ENCODE assay signal across 8 cellular contexts in the genomic region with DNA sequence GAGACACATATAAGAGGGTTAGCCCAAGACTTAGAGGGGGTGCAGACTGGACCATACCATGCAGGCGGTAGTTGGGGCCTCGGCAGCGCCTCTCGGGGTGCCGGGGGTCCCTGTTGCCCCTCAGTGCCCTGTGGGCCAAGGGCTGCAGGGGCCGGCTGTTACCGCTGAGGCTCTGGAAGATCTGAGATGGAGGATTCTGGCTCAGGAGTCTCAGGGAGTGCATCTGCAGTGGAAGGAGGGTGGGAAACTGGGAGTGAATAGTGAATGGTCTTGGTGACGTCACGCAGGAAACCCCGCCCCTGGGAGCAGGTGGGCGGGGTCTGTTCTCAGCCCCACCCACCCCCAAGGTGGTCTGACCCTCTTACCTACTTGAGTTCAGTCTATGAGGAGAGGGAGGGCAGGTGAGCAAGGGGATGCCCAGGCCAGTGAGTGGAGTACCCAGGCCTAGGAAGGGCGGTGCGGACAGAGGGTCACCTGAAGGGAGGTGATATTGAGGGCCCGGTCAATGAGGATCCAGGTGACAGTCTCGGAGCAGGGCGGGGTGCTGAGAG. TPM values are rescaled to one million over a fixed set of nuclear protein-coding genes. Genes with fewer than 3 reads are reported as not detected.
DNase-seq lines count a peak whose midpoint lies in the region; ATAC-seq and TF ChIP-seq lines count a peak whose summit lies in the region.

No MANE protein-coding gene starts in this region.

- no peaks in the 10 kb centered on the region for H3K9me3 ChIP-seq in HEK293 (ENCODE audit: control insufficient read depth, insufficient read depth, low read depth, low read length)
- no peaks in the 10 kb centered on the region for H3K9me3 ChIP-seq in iPS-18a (ENCODE audit: control insufficient read depth, low read depth, low read length)

- H3K9me3 Mint-ChIP-seq in WTC11 = no peaks in the 10 kb centered on the region
- peaks cover 4% of the 10 kb centered on the region for H3K9me3 Mint-ChIP-seq in stimulated activated memory B cell treated with anti-CD40 and anti-IgM and Interleukin-4, amounts not matched to agents 10 μg/mL and 1 μg/mL and 100 μg/mL, for 72 hours

- H3K4me3 ChIP-seq in HEK293 (ENCODE audit: low read depth, low read length) = no peak overlapping the region
- H3K4me3 ChIP-seq in iPS-18a (ENCODE audit: low read length) = peak overlapping the region; percentile 60

- CTCF ChIA-PET in HEK293 (lab: Yijun Ruan, JAX) = interaction anchor here (0.7 kb wide), 1 partner anchor 11 kb away, joined by 3 read pairs; no protein-coding TSS in a partner anchor
- CTCF ChIA-PET in WTC11 (lab: Charles Lee) = interaction anchor here (1.6 kb wide), 1 partner anchor 174 kb away, joined by 4 read pairs; no protein-coding TSS in a partner anchor

- DNase-seq in WTC11 (ENCODE audit: low spot score) (peak; percentile 68), NCI-H1105 treated with DMSO at 0.1 percent for 48 hours (lab: John Stamatoyannopoulos, UW) (no peak), occipital lobe (lab: John Stamatoyannopoulos, UW) (no peak)
- no peak for DNase-seq in activated CD4-positive, alpha-beta T cell treated with anti-CD3 and anti-CD28 coated beads, Interleukin-2, amount 50 U/mL, for 4 hours

- TF ChIP-seq CTCF in HEK293 (tag by site-specific recombination; IDR thresholded peaks at IDR 0.05) (no peak), WTC11 (IDR thresholded peaks at IDR 0.05) (no peak)

- H3K4me3 Mint-ChIP-seq in WTC11 = peak overlapping the region; percentile 81
- peak overlapping the region; percentile 89 for H3K4me3 Mint-ChIP-seq in stimulated activated memory B cell treated with anti-CD40 and anti-IgM and Interleukin-4, amounts not matched to agents 10 μg/mL and 1 μg/mL and 100 μg/mL, for 72 hours

- H3K27me3 ChIP-seq in iPS-18a (ENCODE audit: control insufficient read depth, insufficient read depth, low read length) = peaks cover 10% of the 10 kb centered on the region

- H3K27me3 Mint-ChIP-seq in WTC11 (ENCODE audit: low read depth) = peaks cover 15% of the 10 kb centered on the region
- no peaks in the 10 kb centered on the region for H3K27me3 Mint-ChIP-seq in stimulated activated memory B cell treated with anti-CD40 and anti-IgM and Interleukin-4, amounts not matched to agents 10 μg/mL and 1 μg/mL and 100 μg/mL, for 72 hours

- H3K9ac ChIP-seq in iPS-18a (ENCODE audit: low read length) = no peak overlapping the region

- ATAC-seq in WTC11 = no peak
- ATAC-seq in stimulated activated memory B cell treated with anti-CD40 and anti-IgM and Interleukin-4, amounts not matched to agents 10 μg/mL and 1 μg/mL and 100 μg/mL, for 72 hours = no peak
- ATAC-seq in HG03045 (IDR thresholded peaks at IDR 0.05; ENCODE audit: unreplicated experiment) = no peak

- 0 out of 2 replicates have a peak overlapping the region, but pooled peaks have one; percentile 11 for H3K27ac ChIP-seq in HEK293 (ENCODE audit: extremely low read depth, low read depth, low read length)
- H3K27ac ChIP-seq in iPS-18a (ENCODE audit: low read length) = peak overlapping the region; percentile 60

- H3K27ac Mint-ChIP-seq in WTC11 = peak overlapping the region; percentile 95
- peak overlapping the region; percentile 96 for H3K27ac Mint-ChIP-seq in stimulated activated memory B cell treated with anti-CD40 and anti-IgM and Interleukin-4, amounts not matched to agents 10 μg/mL and 1 μg/mL and 100 μg/mL, for 72 hours

- H3K4me1 ChIP-seq in HEK293 (ENCODE audit: control insufficient read depth, insufficient read depth, low read length) (peaks cover 20% of the 10 kb centered on the region), iPS-18a (ENCODE audit: control insufficient read depth, low read depth, low read length) (peaks cover 34% of the 10 kb centered on the region)

- POLR2A ChIA-PET in HEK293 (lab: Yijun Ruan, JAX) = interaction anchor here (0.6 to 1.1 kb wide), 2 partner anchors 15 to 150 kb away, joined by 3 to 7 read pairs; no protein-coding TSS in a partner anchor
- POLR2A ChIA-PET in WTC11 (lab: Charles Lee) = interaction anchor here (1.0 kb wide), 1 partner anchor 8 kb away, joined by 3 read pairs; no protein-coding TSS in a partner anchor

- peaks cover 9% of the 10 kb centered on the region; the same call in 1 of the 2 replicates for H3K36me3 Mint-ChIP-seq in WTC11
- peaks cover 7% of the 10 kb centered on the region for H3K36me3 Mint-ChIP-seq in stimulated activated memory B cell treated with anti-CD40 and anti-IgM and Interleukin-4, amounts not matched to agents 10 μg/mL and 1 μg/mL and 100 μg/mL, for 72 hours

- H3K36me3 ChIP-seq in HEK293 (ENCODE audit: control insufficient read depth in 2 of 2, insufficient read depth in 1 of 2, low read length in 2 of 2) = no peaks in the 10 kb centered on the region
- peaks cover 3% of the 10 kb centered on the region for H3K36me3 ChIP-seq in iPS-18a (ENCODE audit: control insufficient read depth, low read depth, low read length)

- peaks cover 34% of the 10 kb centered on the region for H3K4me1 Mint-ChIP-seq in WTC11
- peaks cover 44% of the 10 kb centered on the region for H3K4me1 Mint-ChIP-seq in stimulated activated memory B cell treated with anti-CD40 and anti-IgM and Interleukin-4, amounts not matched to agents 10 μg/mL and 1 μg/mL and 100 μg/mL, for 72 hours

TF ChIP-seq in HEK293, 187 proteins besides CTCF, POLR2A, EP300 and RAD21 (continues in another document):
- peak; percentile 22; the same call in 1 of the 2 replicates for TF ChIP-seq ZBTB21 (tag by site-specific recombination; IDR thresholded peaks at IDR 0.05)
- no peak for TF ChIP-seq ZNF10 (tag by site-specific recombination; IDR thresholded peaks at IDR 0.05)
- TF ChIP-seq ZNF248 (tag by site-specific recombination; IDR thresholded peaks at IDR 0.05) = no peak
- TF ChIP-seq, protein P1, sequence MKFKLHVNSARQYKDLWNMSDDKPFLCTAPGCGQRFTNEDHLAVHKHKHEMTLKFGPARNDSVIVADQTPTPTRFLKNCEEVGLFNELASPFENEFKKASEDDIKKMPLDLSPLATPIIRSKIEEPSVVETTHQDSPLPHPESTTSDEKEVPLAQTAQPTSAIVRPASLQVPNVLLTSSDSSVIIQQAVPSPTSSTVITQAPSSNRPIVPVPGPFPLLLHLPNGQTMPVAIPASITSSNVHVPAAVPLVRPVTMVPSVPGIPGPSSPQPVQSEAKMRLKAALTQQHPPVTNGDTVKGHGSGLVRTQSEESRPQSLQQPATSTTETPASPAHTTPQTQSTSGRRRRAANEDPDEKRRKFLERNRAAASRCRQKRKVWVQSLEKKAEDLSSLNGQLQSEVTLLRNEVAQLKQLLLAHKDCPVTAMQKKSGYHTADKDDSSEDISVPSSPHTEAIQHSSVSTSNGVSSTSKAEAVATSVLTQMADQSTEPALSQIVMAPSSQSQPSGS (tag by site-specific recombination; IDR thresholded peaks at IDR 0.05; ENCODE audit: low read depth) = peak; percentile 88
- no peak for TF ChIP-seq ZNF664 (tag by site-specific recombination; IDR thresholded peaks at IDR 0.05)
- no peak for TF ChIP-seq ZNF138 (tag by site-specific recombination; IDR thresholded peaks at IDR 0.05; ENCODE audit: borderline replicate concordance)
- no peak for TF ChIP-seq ZNF16 (tag by site-specific recombination; IDR thresholded peaks at IDR 0.05; ENCODE audit: low read depth)
- TF ChIP-seq ZNF24 (tag by site-specific recombination; IDR thresholded peaks at IDR 0.05) = no peak
- TF ChIP-seq SP2 (tag by site-specific recombination; IDR thresholded peaks at IDR 0.05) = peak; percentile 55

TF ChIP-seq in WTC11, 78 proteins besides CTCF, POLR2A, EP300 and RAD21:
- TF ChIP-seq SMAD3 (CRISPR knock-in tag; IDR thresholded peaks at IDR 0.05; ENCODE audit: borderline replicate concordance) (no peak), ZNF121 (CRISPR knock-in tag; IDR thresholded peaks at IDR 0.05) (no peak), EMX1 (CRISPR knock-in tag; IDR thresholded peaks at IDR 0.05) (no peak)
- TF ChIP-seq, protein P2, sequence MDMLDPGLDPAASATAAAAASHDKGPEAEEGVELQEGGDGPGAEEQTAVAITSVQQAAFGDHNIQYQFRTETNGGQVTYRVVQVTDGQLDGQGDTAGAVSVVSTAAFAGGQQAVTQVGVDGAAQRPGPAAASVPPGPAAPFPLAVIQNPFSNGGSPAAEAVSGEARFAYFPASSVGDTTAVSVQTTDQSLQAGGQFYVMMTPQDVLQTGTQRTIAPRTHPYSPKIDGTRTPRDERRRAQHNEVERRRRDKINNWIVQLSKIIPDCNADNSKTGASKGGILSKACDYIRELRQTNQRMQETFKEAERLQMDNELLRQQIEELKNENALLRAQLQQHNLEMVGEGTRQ (CRISPR knock-in tag; IDR thresholded peaks at IDR 0.05) = no peak

RNA-seq across cellular contexts. Expression of a gene that starts 1.7 kb away (rescaled TPM):
- 10.5 to 12.0 TPM (median 11.4 TPM) in 3 replicates for total RNA-seq in WTC11 (2021)
- total RNA-seq in occipital lobe = 4.8 TPM

RNA-seq across cellular contexts. Expression of a gene that starts 7.1 kb away (rescaled TPM):
- 41.4 to 53.7 TPM (median 47.5 TPM) in 3 replicates for total RNA-seq in WTC11 (2021)
- total RNA-seq in occipital lobe = 9.8 TPM

RNA-seq across cellular contexts. Expression of a gene that starts 19.6 kb away (rescaled TPM):
- total RNA-seq in WTC11 (2021) (46.7 to 64.6 TPM (median 48.4 TPM) in 3 replicates), occipital lobe (7.2 TPM)

RNA-seq across cellular contexts. Expression of a gene that starts 19.9 kb away (rescaled TPM):
- total RNA-seq in WTC11 (2021) = 1,712 to 1,987 TPM (median 1,909 TPM) in 3 replicates
- 1,447 TPM for total RNA-seq in occipital lobe

RNA-seq across cellular contexts. Expression of a gene that starts 24.0 kb away (rescaled TPM):
- total RNA-seq in WTC11 (2021) = 6.6 to 8.8 TPM (median 6.8 TPM) in 3 replicates
- 0.47 TPM for total RNA-seq in occipital lobe
